Comparison of ENCODE assay signal across 19 cellular contexts in genomic region chr1:59173721-59174120, GRCh38.
DNase-seq lines count a peak whose midpoint lies in the region; ATAC-seq, FAIRE-seq and TF ChIP-seq lines count a peak whose summit lies in the region.
"Had no signal": no experiment of that assay in that cellular context is flagged by ENCODE, and none has a peak within 500 bp of the region (broad histone marks: within the 10 kb centered on the region; RNA-seq: fewer than 3 reads in every experiment).

No MANE protein-coding gene starts in this region.

- BruUV-seq in endothelial cell of umbilical vein (replicated peaks; lab: Mats Ljungman, UMichigan), result no TSS peak

- H4K20me1 ChIP-seq in endothelial cell of umbilical vein (replicated peaks; ENCODE audit: control insufficient read depth, extremely low read depth, insufficient read depth, low read length), result no peaks in the 10 kb centered on the region

- TF ChIP-seq POLR2A in endothelial cell of umbilical vein (IDR thresholded peaks at IDR 0.05; ENCODE audit: low read depth, low read length) (no peak), gastroesophageal sphincter (IDR thresholded peaks at IDR 0.05) (no peak), upper lobe of left lung (IDR thresholded peaks at IDR 0.05) (no peak)

- H4K12ac ChIP-seq in trophoblast cell (ENCODE audit: low read depth, low read length), result no peak overlapping the region

- no peak for ATAC-seq in gastroesophageal sphincter
- ATAC-seq in upper lobe of left lung (ENCODE audit: low FRiP score in 2 of 2), result no peak
- ATAC-seq: psoas muscle, upper lobe of right lung had no signal

- intact Hi-C loops in endothelial cell of umbilical vein (cut with micrococcal nuclease), result no loop called here

- no peak overlapping the region for H3K9ac ChIP-seq in endothelial cell of umbilical vein (replicated peaks; ENCODE audit: extremely low read depth, insufficient read depth, low read length)
- no peak overlapping the region for H3K9ac ChIP-seq in trophoblast cell (ENCODE audit: low read length)

- DNase-seq in EL, result peak; percentile 88
- DNase-seq in NCI-H226, result peak; percentile 84
- peak; percentile 67 for DNase-seq in endothelial cell of umbilical vein (ENCODE audit: low read depth, low spot score)
- DNase-seq in trophoblast cell, result no peak
- DNase-seq in cortex of kidney (lab: John Stamatoyannopoulos, UW), result no peak
- no peak for DNase-seq in upper lobe of left lung
- DNase-seq in activated CD4-positive, alpha-beta T cell treated with anti-CD3 and anti-CD28 coated beads for 4 hours, result no peak
- DNase-seq: activated CD4-positive, alpha-beta T cell treated with anti-CD3 and anti-CD28 coated beads, Interleukin-2, amount 50 U/mL, for 4 hours; amygdala; C1 segment of cervical spinal cord; DND-41; effector CD4-positive, alpha-beta T cell; NCI-H1694; NCI-H526; psoas muscle; RPMI8226; upper lobe of right lung had no signal

- H3K4me2 ChIP-seq in endothelial cell of umbilical vein (ENCODE audit: insufficient read depth, low read length) (no peak overlapping the region), trophoblast cell (ENCODE audit: low read length) (no peak overlapping the region)

- dilution Hi-C loops in endothelial cell of umbilical vein (cut with MboI; ENCODE audit: extremely low pct_ligation_motif_present, low sequenced_read_pairs), result no loop called here

- no peak overlapping the region for H3K18ac ChIP-seq in trophoblast cell (ENCODE audit: low read length)

- WGBS in trophoblast cell (ENCODE audit: extremely low coverage, insufficient coverage, insufficient read length), result no CpG with 5 or more reads among the region's 1 CpG
- 11 to 67% methylated on average over 1 of the region's 1 CpG for WGBS in gastroesophageal sphincter (ENCODE audit: low coverage in 1 of 2), 2 donors
- 36 to 53% methylated on average over 1 of the region's 1 CpG for WGBS in upper lobe of left lung, 2 donors

- H2AK5ac ChIP-seq in trophoblast cell (ENCODE audit: low read length), result peak overlapping the region; percentile 81

- H3K9me1 ChIP-seq in endothelial cell of umbilical vein (replicated peaks; ENCODE audit: control insufficient read depth, extremely low read depth, insufficient read depth, low read length), result no peaks in the 10 kb centered on the region

- H3K36me3 ChIP-seq in endothelial cell of umbilical vein (ENCODE audit: control insufficient read depth in 2 of 2, extremely low read depth in 1 of 2, insufficient read depth in 2 of 2, low read length in 2 of 2) (no peaks in the 10 kb centered on the region), trophoblast cell (ENCODE audit: control insufficient read depth in 1 of 2, insufficient read depth in 2 of 2, low read length in 2 of 2) (no peaks in the 10 kb centered on the region), gastroesophageal sphincter (no peaks in the 10 kb centered on the region), upper lobe of left lung (no peaks in the 10 kb centered on the region)
- H3K36me3 ChIP-seq: upper lobe of right lung had no signal

- H3K23ac ChIP-seq in trophoblast cell (ENCODE audit: low read length), result no peak overlapping the region

- peaks cover 3% of the 10 kb centered on the region for H3K79me1 ChIP-seq in trophoblast cell (ENCODE audit: low read length)

- no peak for TF ChIP-seq EP300 in gastroesophageal sphincter (IDR thresholded peaks at IDR 0.05)
- no peak for TF ChIP-seq EP300 in upper lobe of left lung (IDR thresholded peaks at IDR 0.05)

- no peaks in the 10 kb centered on the region for H3K27me3 ChIP-seq in endothelial cell of umbilical vein (ENCODE audit: control insufficient read depth in 2 of 2, insufficient read depth in 2 of 2, low read length in 2 of 2)
- no peaks in the 10 kb centered on the region for H3K27me3 ChIP-seq in trophoblast cell (ENCODE audit: insufficient read depth, low read length)
- H3K27me3 ChIP-seq in gastroesophageal sphincter, result no peaks in the 10 kb centered on the region
- H3K27me3 ChIP-seq in upper lobe of left lung, result no peaks in the 10 kb centered on the region
- H3K27me3 ChIP-seq: upper lobe of right lung had no signal

- no peak overlapping the region for H2BK5ac ChIP-seq in trophoblast cell (ENCODE audit: low read depth, low read length, poor library complexity)

- no peak overlapping the region for H3K4ac ChIP-seq in trophoblast cell (ENCODE audit: low read depth, low read length)

- no peak overlapping the region for H3K4me3 ChIP-seq in endothelial cell of umbilical vein (replicated peaks in 1 of 3; ENCODE audit: insufficient read depth in 1 of 3, low read depth in 1 of 3, low read length in 3 of 3)
- H3K4me3 ChIP-seq in trophoblast cell (ENCODE audit: low read depth, low read length), result no peak overlapping the region
- no peak overlapping the region for H3K4me3 ChIP-seq in gastroesophageal sphincter
- H3K4me3 ChIP-seq in upper lobe of left lung, result no peak overlapping the region
- H3K4me3 ChIP-seq: psoas muscle, upper lobe of right lung had no signal

- H2AFZ ChIP-seq in endothelial cell of umbilical vein (ENCODE audit: low read depth, low read length) (peak overlapping the region; percentile 44), trophoblast cell (ENCODE audit: insufficient read depth, low read length, poor library complexity) (no peak overlapping the region)

- TF ChIP-seq CTCF in endothelial cell of umbilical vein (IDR thresholded peaks at IDR 0.05; ENCODE audit: extremely low read depth in 1 of 2, insufficient read depth in 1 of 2, low read depth in 1 of 2, low read length in 2 of 2) (no peak), gastroesophageal sphincter (IDR thresholded peaks at IDR 0.05) (no peak), upper lobe of left lung (IDR thresholded peaks at IDR 0.05) (no peak)

- CTCF ChIA-PET in endothelial cell of umbilical vein (lab: Charles Lee), result interaction anchor here (1.7 kb wide), 1 partner anchor 9 kb away, joined by 5 read pairs; no protein-coding TSS in a partner anchor

- no peaks in the 10 kb centered on the region for H3K9me3 ChIP-seq in endothelial cell of umbilical vein (replicated peaks; ENCODE audit: control insufficient read depth, insufficient read depth, low read length)
- no peaks in the 10 kb centered on the region for H3K9me3 ChIP-seq in trophoblast cell (ENCODE audit: insufficient read depth, low read depth, low read length)
- H3K9me3 ChIP-seq in gastroesophageal sphincter, result no peaks in the 10 kb centered on the region
- no peaks in the 10 kb centered on the region for H3K9me3 ChIP-seq in upper lobe of left lung
- H3K9me3 ChIP-seq: psoas muscle, upper lobe of right lung had no signal

- H2BK120ac ChIP-seq in trophoblast cell (ENCODE audit: insufficient read depth, low read length, poor library complexity), result no peak overlapping the region

- no peak overlapping the region for H3K27ac ChIP-seq in endothelial cell of umbilical vein (ENCODE audit: insufficient read depth, low read depth, low read length)
- H3K27ac ChIP-seq in trophoblast cell (ENCODE audit: low read depth, low read length), result no peak overlapping the region
- no peak overlapping the region for H3K27ac ChIP-seq in gastroesophageal sphincter
- H3K27ac ChIP-seq in upper lobe of left lung, result no peak overlapping the region
- H3K27ac ChIP-seq: psoas muscle, upper lobe of right lung had no signal

- H3K14ac ChIP-seq in trophoblast cell (ENCODE audit: low read length), result no peak overlapping the region

- H3K4me1 ChIP-seq in endothelial cell of umbilical vein (ENCODE audit: control insufficient read depth, extremely low read depth, insufficient read depth, low read length), result peaks cover 13% of the 10 kb centered on the region
- peaks cover 3 to 4% of the 10 kb centered on the region in 2 experiments for H3K4me1 ChIP-seq in trophoblast cell (ENCODE audit: control insufficient read depth in 1 of 2, insufficient read depth in 2 of 2, low read length in 2 of 2)
- no peaks in the 10 kb centered on the region for H3K4me1 ChIP-seq in gastroesophageal sphincter
- H3K4me1 ChIP-seq in upper lobe of left lung, result no peaks in the 10 kb centered on the region
- H3K4me1 ChIP-seq: psoas muscle, upper lobe of right lung had no signal

- no peak overlapping the region for H4K91ac ChIP-seq in trophoblast cell (ENCODE audit: low read depth, low read length)

- FAIRE-seq in endothelial cell of umbilical vein (lab: Jason Lieb, UNC), result no peak
- FAIRE-seq: GM19239 had no signal

- no peak overlapping the region for H4K8ac ChIP-seq in trophoblast cell (ENCODE audit: low read depth, low read length)

- H2BK12ac ChIP-seq in trophoblast cell (ENCODE audit: low read length), result peak overlapping the region; percentile 36

- H3K79me2 ChIP-seq in endothelial cell of umbilical vein (ENCODE audit: control insufficient read depth, insufficient read depth, low read length), result no peaks in the 10 kb centered on the region
- no peaks in the 10 kb centered on the region for H3K79me2 ChIP-seq in trophoblast cell (ENCODE audit: control insufficient read depth, insufficient read depth, low read length, poor library complexity)

- POLR2A ChIA-PET in endothelial cell of umbilical vein (lab: Charles Lee), result no interaction called here

TF ChIP-seq in endothelial cell of umbilical vein, 7 proteins besides CTCF, POLR2A, EP300 and RAD21:
- TF ChIP-seq GATA2 (IDR thresholded peaks at IDR 0.05; ENCODE audit: insufficient read depth, insufficient read length, low read depth, low read length) (peak; percentile 79), EZH2 (IDR thresholded peaks at IDR 0.05; ENCODE audit: borderline replicate concordance, low read depth, low read length, severe bottlenecking) (no peak), POLR2AphosphoS5 (IDR thresholded peaks at IDR 0.05; ENCODE audit: insufficient read depth, low read depth, low read length) (peak; percentile 27), FOS (IDR thresholded peaks at IDR 0.05; ENCODE audit: borderline replicate concordance, insufficient read depth, low read length) (peak; percentile 93), MAX (IDR thresholded peaks at IDR 0.05; ENCODE audit: insufficient read depth, insufficient read length) (no peak), MYC (IDR thresholded peaks at IDR 0.05; ENCODE audit: low read depth, low read length) (no peak), JUN (IDR thresholded peaks at IDR 0.05; ENCODE audit: borderline replicate concordance, insufficient read depth, insufficient read length, low read depth) (peak; percentile 35)

Comparison
In these comparisons a context has a peak if more than half of its experiments do, and no peak if none do; other contexts are left out.
1. DNase-seq: peak in EL (single experiment), NCI-H226 (single experiment) and endothelial cell of umbilical vein (single experiment); none in trophoblast cell (0 of 2), cortex of kidney (single experiment), upper lobe of left lung (0 of 2) and activated CD4-positive, alpha-beta T cell treated with anti-CD3 and anti-CD28 coated beads for 4 hours (0 of 2).